In the genomic region with DNA sequence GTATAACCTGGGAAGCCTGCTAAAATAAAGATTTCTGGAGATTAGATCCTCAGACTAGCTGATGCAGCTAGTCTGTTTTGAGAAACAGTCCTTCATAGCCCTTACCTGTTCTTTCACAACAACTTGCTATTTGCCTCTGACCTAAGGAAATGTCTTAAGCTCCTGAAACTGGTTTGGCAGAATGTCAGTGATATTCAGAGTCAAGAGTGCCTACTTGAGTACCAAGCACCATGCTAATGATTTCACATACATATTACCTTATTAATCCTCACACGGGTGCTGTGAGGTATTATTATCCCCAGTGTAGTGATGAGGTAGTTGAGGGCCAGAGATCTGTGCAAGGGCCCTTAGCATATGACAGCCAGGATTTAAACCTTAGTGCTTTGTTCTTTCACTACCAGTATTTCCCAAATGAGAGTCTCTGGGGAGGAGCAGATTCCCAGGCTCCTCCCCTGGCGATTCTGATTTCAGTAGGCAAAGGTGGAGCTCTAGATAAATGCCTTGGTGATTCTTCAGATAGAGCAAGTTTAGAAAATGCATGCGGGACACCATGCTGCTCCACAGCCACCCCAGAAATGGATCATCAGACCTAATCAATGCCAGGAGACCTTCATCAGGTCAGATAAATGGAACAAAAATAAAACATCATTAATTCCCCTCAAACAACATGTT, we compare ENCODE assay signal across 1 cellular context.
TF ChIP-seq lines count a peak whose summit lies in the region.

No MANE protein-coding gene starts in this region.

TF ChIP-seq in SK-N-SH, 30 proteins besides CTCF, POLR2A, EP300 and RAD21:
- TF ChIP-seq CHD2 (IDR thresholded peaks at IDR 0.05; ENCODE audit: low read length, partially characterized antibody) (no peak), GABPA (IDR thresholded peaks at IDR 0.05; ENCODE audit: low read depth) (no peak), SMC3 (IDR thresholded peaks at IDR 0.05; ENCODE audit: low read depth, low read length) (no peak), YY1 (IDR thresholded peaks at IDR 0.05; ENCODE audit: low read depth) (no peak), NFIC (IDR thresholded peaks at IDR 0.05; ENCODE audit: borderline replicate concordance) (no peak), FOSL2 (IDR thresholded peaks at IDR 0.05; ENCODE audit: borderline replicate concordance, low read depth) (no peak), NRF1 (IDR thresholded peaks at IDR 0.05; ENCODE audit: low read depth, low read length) (no peak), ELF1 (IDR thresholded peaks at IDR 0.05) (no peak), RCOR1 (IDR thresholded peaks at IDR 0.05; ENCODE audit: low read length) (no peak), SIN3A (IDR thresholded peaks at IDR 0.05; ENCODE audit: borderline replicate concordance, low read depth, low read length) (no peak), MEF2A (IDR thresholded peaks at IDR 0.05; ENCODE audit: borderline replicate concordance, low read depth) (no peak)
- TF ChIP-seq, protein P1, sequence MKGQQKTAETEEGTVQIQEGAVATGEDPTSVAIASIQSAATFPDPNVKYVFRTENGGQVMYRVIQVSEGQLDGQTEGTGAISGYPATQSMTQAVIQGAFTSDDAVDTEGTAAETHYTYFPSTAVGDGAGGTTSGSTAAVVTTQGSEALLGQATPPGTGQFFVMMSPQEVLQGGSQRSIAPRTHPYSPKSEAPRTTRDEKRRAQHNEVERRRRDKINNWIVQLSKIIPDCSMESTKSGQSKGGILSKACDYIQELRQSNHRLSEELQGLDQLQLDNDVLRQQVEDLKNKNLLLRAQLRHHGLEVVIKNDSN (IDR thresholded peaks at IDR 0.05; ENCODE audit: borderline replicate concordance, low read depth), result no peak
- TF ChIP-seq, protein P2, sequence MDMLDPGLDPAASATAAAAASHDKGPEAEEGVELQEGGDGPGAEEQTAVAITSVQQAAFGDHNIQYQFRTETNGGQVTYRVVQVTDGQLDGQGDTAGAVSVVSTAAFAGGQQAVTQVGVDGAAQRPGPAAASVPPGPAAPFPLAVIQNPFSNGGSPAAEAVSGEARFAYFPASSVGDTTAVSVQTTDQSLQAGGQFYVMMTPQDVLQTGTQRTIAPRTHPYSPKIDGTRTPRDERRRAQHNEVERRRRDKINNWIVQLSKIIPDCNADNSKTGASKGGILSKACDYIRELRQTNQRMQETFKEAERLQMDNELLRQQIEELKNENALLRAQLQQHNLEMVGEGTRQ (IDR thresholded peaks at IDR 0.05; ENCODE audit: borderline replicate concordance, low read depth, low read length), result no peak
- TF ChIP-seq, protein P3, sequence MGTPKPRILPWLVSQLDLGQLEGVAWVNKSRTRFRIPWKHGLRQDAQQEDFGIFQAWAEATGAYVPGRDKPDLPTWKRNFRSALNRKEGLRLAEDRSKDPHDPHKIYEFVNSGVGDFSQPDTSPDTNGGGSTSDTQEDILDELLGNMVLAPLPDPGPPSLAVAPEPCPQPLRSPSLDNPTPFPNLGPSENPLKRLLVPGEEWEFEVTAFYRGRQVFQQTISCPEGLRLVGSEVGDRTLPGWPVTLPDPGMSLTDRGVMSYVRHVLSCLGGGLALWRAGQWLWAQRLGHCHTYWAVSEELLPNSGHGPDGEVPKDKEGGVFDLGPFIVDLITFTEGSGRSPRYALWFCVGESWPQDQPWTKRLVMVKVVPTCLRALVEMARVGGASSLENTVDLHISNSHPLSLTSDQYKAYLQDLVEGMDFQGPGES (IDR thresholded peaks at IDR 0.05; ENCODE audit: low read depth, low read length), result no peak
TF ChIP-seq in SK-N-SH: peak in this region for 0.
